In genomic region chr7:46253500-46253899, GRCh38 we compare ENCODE assay signal across 23 cellular contexts.
"Had no signal": no experiment of that assay in that cellular context is flagged by ENCODE, and none has a peak within 500 bp of the region (broad histone marks: within the 10 kb centered on the region; RNA-seq: fewer than 3 reads in every experiment).

No MANE protein-coding gene starts in this region.

- H3K4me3 Mint-ChIP-seq: activated CD4-positive, alpha-beta T cell treated with anti-CD3 and anti-CD28 coated beads, Interleukin-2, amount 10 ng/mL, durations not matched to agents 24 days and 14 days; activated CD8-positive, alpha-beta T cell treated with anti-CD3 and anti-CD28 coated beads for 36 hours; activated naive CD8-positive, alpha-beta T cell treated with anti-CD3 and anti-CD28 coated beads, Interleukin-2, amount 10 ng/mL, durations not matched to agents 7 days and 5 days; nephron progenitor cell; T-helper 1 cell treated with Interleukin-12 subunit alpha and Interleukin-12 subunit beta and Interleukin-4 antibody, amounts not matched to agents 30 μg/mL and 1 μg/mL, for 36 hours had no signal

- FAIRE-seq: islet of Langerhans had no signal

- H3K27me3 Mint-ChIP-seq: activated CD4-positive, alpha-beta T cell treated with anti-CD3 and anti-CD28 coated beads, Interleukin-2, amount 10 ng/mL, durations not matched to agents 24 days and 14 days; activated CD8-positive, alpha-beta T cell treated with anti-CD3 and anti-CD28 coated beads for 36 hours; activated naive CD8-positive, alpha-beta T cell treated with anti-CD3 and anti-CD28 coated beads, Interleukin-2, amount 10 ng/mL, durations not matched to agents 7 days and 5 days had no signal

- ATAC-seq: activated CD8-positive, alpha-beta T cell treated with anti-CD3 and anti-CD28 coated beads for 36 hours; left lobe of liver had no signal

- H3K9me3 Mint-ChIP-seq: activated CD4-positive, alpha-beta T cell treated with anti-CD3 and anti-CD28 coated beads, Interleukin-2, amount 10 ng/mL, durations not matched to agents 24 days and 14 days; activated T-helper 2 cell treated with anti-CD3 and anti-CD28 coated beads, Interferon-gamma antibody, Interleukin-2, Interleukin-4, amounts not matched to agents 10 μg/mL and 5 μg/mL and 100 μg/mL, durations not matched to agents 14 hours and 24 hours and 36 hours had no signal

- H3K27me3 ChIP-seq: sigmoid colon, thyroid gland, uterus had no signal

- H3K27ac ChIP-seq: sigmoid colon, thyroid gland, uterus had no signal

- DNase-seq: activated CD4-positive, alpha-beta T cell treated with anti-CD3 and anti-CD28 coated beads, Interleukin-2, amount 10 ng/mL, durations not matched to agents 24 days and 14 days; activated CD8-positive, alpha-beta T cell treated with anti-CD3 and anti-CD28 coated beads for 36 hours; activated naive CD4-positive, alpha-beta T cell treated with Interleukin-2 at 50 U/mL for 16 hours; activated naive CD8-positive, alpha-beta T cell treated with anti-CD3 and anti-CD28 coated beads, Interleukin-2, amount 10 ng/mL, durations not matched to agents 7 days and 5 days; activated T-cell treated with anti-CD3 and anti-CD28 coated beads, Interleukin-2, amount 50 U/mL, for 1 hour; anterior cingulate cortex; cerebellar nuclear complex; cortex of kidney; effector CD4-positive, alpha-beta T cell; hippocampal formation; midbrain; nephron progenitor cell; nucleus accumbens; sigmoid colon; stimulated activated CD8-positive, alpha-beta memory T cell treated with anti-CD3 and anti-CD28 coated beads, Interleukin-4, amount 100 ng/mL, for 48 hours; stimulated activated naive CD4-positive, alpha-beta T cell; thyroid gland; uterus had no signal

- H3K36me3 Mint-ChIP-seq: activated naive CD8-positive, alpha-beta T cell treated with anti-CD3 and anti-CD28 coated beads, Interleukin-2, amount 10 ng/mL, durations not matched to agents 7 days and 5 days had no signal

- H3K4me3 ChIP-seq: lung, sigmoid colon, thyroid gland, uterus had no signal

- H3K4me1 Mint-ChIP-seq: activated CD4-positive, alpha-beta T cell treated with anti-CD3 and anti-CD28 coated beads, Interleukin-2, amount 10 ng/mL, durations not matched to agents 24 days and 14 days; activated naive CD8-positive, alpha-beta T cell treated with anti-CD3 and anti-CD28 coated beads, Interleukin-2, amount 10 ng/mL, durations not matched to agents 7 days and 5 days; nephron progenitor cell had no signal

- H3K4me1 ChIP-seq: thyroid gland, uterus had no signal

- H3K27ac Mint-ChIP-seq: activated CD4-positive, alpha-beta T cell treated with anti-CD3 and anti-CD28 coated beads, Interleukin-2, amount 10 ng/mL, durations not matched to agents 24 days and 14 days; activated CD8-positive, alpha-beta T cell treated with anti-CD3 and anti-CD28 coated beads for 36 hours; activated naive CD8-positive, alpha-beta T cell treated with anti-CD3 and anti-CD28 coated beads, Interleukin-2, amount 10 ng/mL, durations not matched to agents 7 days and 5 days; activated T-helper 2 cell treated with anti-CD3 and anti-CD28 coated beads, Interferon-gamma antibody, Interleukin-2, Interleukin-4, amounts not matched to agents 10 μg/mL and 5 μg/mL and 100 μg/mL, durations not matched to agents 14 hours and 24 hours and 36 hours; nephron progenitor cell; T-helper 1 cell treated with Interleukin-12 subunit alpha and Interleukin-12 subunit beta and Interleukin-4 antibody, amounts not matched to agents 30 μg/mL and 1 μg/mL, for 36 hours had no signal

- H3K9me3 ChIP-seq: sigmoid colon, thyroid gland, uterus had no signal

- H3K36me3 ChIP-seq: sigmoid colon, thyroid gland, uterus had no signal
